ENCODE assay signal across 9 cellular contexts in the genomic region with DNA sequence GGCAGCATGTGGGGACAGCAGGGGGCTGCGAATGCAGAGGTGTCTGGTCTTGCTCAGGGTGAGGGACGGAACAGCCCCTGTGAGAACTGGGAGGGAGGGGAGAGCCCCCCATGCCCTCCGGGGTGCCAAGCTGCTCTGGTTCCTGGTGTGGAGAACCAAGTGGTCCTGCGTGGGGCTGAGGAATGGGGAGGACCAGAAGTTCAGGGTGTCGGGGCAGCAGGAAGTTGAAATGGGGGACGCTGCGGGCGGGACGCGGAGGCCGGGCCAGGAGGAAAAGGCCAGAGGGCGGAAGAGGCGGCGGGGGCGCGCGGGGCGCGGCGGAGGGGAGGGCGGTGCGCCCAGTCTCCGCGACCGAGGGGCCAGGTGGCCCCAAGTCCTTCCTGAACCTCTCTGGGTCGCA. TPM values are rescaled to one million over a fixed set of nuclear protein-coding genes. Genes with fewer than 3 reads are reported as not detected.
A peak's percentile ranks its signal among the peaks of the same experiment; 100 is the strongest.
DNase-seq lines count a peak whose midpoint lies in the region; ATAC-seq and TF ChIP-seq lines count a peak whose summit lies in the region.
"Had no signal": no experiment of that assay in that cellular context is flagged by ENCODE, and none has a peak within 500 bp of the region (broad histone marks: within the 10 kb centered on the region; RNA-seq: fewer than 3 reads in every experiment).

No MANE protein-coding gene starts in this region.

- TF ChIP-seq CTCF in choroid plexus epithelial cell (conservative IDR thresholded peaks at IDR 0.05; ENCODE audit: low read depth, low read length) (no peak), vagina (IDR thresholded peaks at IDR 0.05) (no peak)

- H3K36me3 ChIP-seq in mucosa of stomach (ENCODE audit: control insufficient read depth, insufficient read depth, low read length) = no peaks in the 10 kb centered on the region
- no peaks in the 10 kb centered on the region for H3K36me3 ChIP-seq in vagina

- H3K9ac ChIP-seq in mucosa of stomach (ENCODE audit: low read length) = peak overlapping the region; percentile 68

- H3K27ac ChIP-seq in vagina = peak overlapping the region; percentile 73

- H3K4me1 ChIP-seq in mucosa of stomach (ENCODE audit: control insufficient read depth, insufficient read depth, low read length) (peaks cover 34% of the 10 kb centered on the region), vagina (peaks cover 40% of the 10 kb centered on the region)

- TF ChIP-seq POLR2A in vagina (IDR thresholded peaks at IDR 0.05) = no peak

- DNase-seq in Right ventricle myocardium inferior (ENCODE audit: missing footprints) (no peak), cardiac septum (ENCODE audit: low spot score) (no peak), choroid plexus epithelial cell (ENCODE audit: low read depth) (no peak), vagina (ENCODE audit: extremely low spot score in 2 of 2) (no peak), cerebellar cortex (ENCODE audit: low spot score) (no peak)

- no peaks in the 10 kb centered on the region for H3K27me3 ChIP-seq in mucosa of stomach (ENCODE audit: control insufficient read depth, insufficient read depth, low read length)
- H3K27me3 ChIP-seq in vagina = no peaks in the 10 kb centered on the region

- H3K9me3 ChIP-seq in mucosa of stomach (ENCODE audit: control insufficient read depth, low read length) (no peaks in the 10 kb centered on the region), vagina (no peaks in the 10 kb centered on the region)

- ATAC-seq in Right ventricle myocardium inferior (peak; percentile 61), HG02870 (IDR thresholded peaks at IDR 0.05; ENCODE audit: unreplicated experiment) (no peak), GM18517 (IDR thresholded peaks at IDR 0.05; ENCODE audit: unreplicated experiment) (no peak)

- intact Hi-C loops in Right ventricle myocardium inferior (cut with DNase I) (no loop called here), cardiac septum (cut with DNase I) (no loop called here), vagina (cut with DNase I) (no loop called here)

- peak overlapping the region; percentile 31 for H3K4me3 ChIP-seq in choroid plexus epithelial cell (ENCODE audit: low read depth, low read length)
- H3K4me3 ChIP-seq in mucosa of stomach (ENCODE audit: low read length) = no peak overlapping the region
- H3K4me3 ChIP-seq in vagina = peak overlapping the region; percentile 53 to 74

RNA-seq across cellular contexts. Expression of gene ALDH3A1, which starts 3.6 kb away (rescaled TPM):
- total RNA-seq in Right ventricle myocardium inferior = not detected
- 0.24 TPM for total RNA-seq in cardiac septum
- total RNA-seq in vagina = 14.2 TPM

RNA-seq across cellular contexts. Expression of gene SLC47A2, which starts 28.1 kb away (rescaled TPM):
- total RNA-seq in Right ventricle myocardium inferior (not detected), cardiac septum (not detected), vagina (0.74 TPM)
- total RNA-seq: lung microvascular endothelial cell had no signal

Comparison
In these comparisons a context has a peak if more than half of its experiments do, and no peak if none do; other contexts are left out.
1. RNA of gene ALDH3A1, which starts 3.6 kb away (total RNA-seq): 14.2 TPM in vagina (single experiment); 0.24 TPM in cardiac septum (single experiment) and not detected in Right ventricle myocardium inferior (single experiment); every median in the first group is over 10 times any median in the second.